ENCODE assay signal across 1 cellular context in genomic region chr10:86329896-86330680, GRCh38.
TF ChIP-seq lines count a peak whose summit lies in the region.

No MANE protein-coding gene starts in this region.

TF ChIP-seq in HepG2, 621 proteins besides CTCF, POLR2A, EP300 and RAD21 (continued from another document):
- TF ChIP-seq FOXO4 (CRISPR knock-in tag; conservative IDR thresholded peaks at IDR 0.05) (no peak), ZNF407 (CRISPR knock-in tag; IDR thresholded peaks at IDR 0.05; ENCODE audit: not compliant biosample characterization) (no peak), MXI1 (IDR thresholded peaks at IDR 0.05; ENCODE audit: borderline replicate concordance, low read depth, low read length) (no peak), ZSCAN20 (CRISPR knock-in tag; IDR thresholded peaks at IDR 0.05; ENCODE audit: borderline replicate concordance) (no peak), ZNF33A (CRISPR knock-in tag; IDR thresholded peaks at IDR 0.05; ENCODE audit: borderline replicate concordance) (no peak), ARNT2 (CRISPR knock-in tag; IDR thresholded peaks at IDR 0.05; ENCODE audit: low read depth) (no peak), HNRNPH1 (optimal IDR thresholded peaks at IDR 0.05; ENCODE audit: low read depth, low read length) (no peak)
